ENCODE assay signal across 2 cellular contexts in genomic region chr6:170294813-170295518, GRCh38.
TF ChIP-seq lines count a peak whose summit lies in the region.

No MANE protein-coding gene starts in this region.

TF ChIP-seq in GM23338, 12 proteins besides CTCF, POLR2A, EP300 and RAD21:
- TF ChIP-seq ZNF462 (CRISPR knock-in tag; IDR thresholded peaks at IDR 0.05) = no peak
- TF ChIP-seq STAT1 (IDR thresholded peaks at IDR 0.05; ENCODE audit: unreplicated experiment) = no peak
- TF ChIP-seq EZH2 (IDR thresholded peaks at IDR 0.05; ENCODE audit: low read depth, unreplicated experiment) = peak; percentile 59
- no peak for TF ChIP-seq REST (IDR thresholded peaks at IDR 0.05; ENCODE audit: unreplicated experiment)
- TF ChIP-seq POLR2AphosphoS5 (IDR thresholded peaks at IDR 0.05; ENCODE audit: low read depth) = no peak
- no peak for TF ChIP-seq JUNB (IDR thresholded peaks at IDR 0.05; ENCODE audit: unreplicated experiment)
- no peak for TF ChIP-seq ZNF331 (CRISPR knock-in tag; IDR thresholded peaks at IDR 0.05; ENCODE audit: low read depth)
TF ChIP-seq in GM23338: peak in this region for 1.

TF ChIP-seq in GM12878, 131 proteins besides CTCF, POLR2A, EP300 and RAD21:
- TF ChIP-seq TARDBP (IDR thresholded peaks at IDR 0.05; ENCODE audit: borderline replicate concordance) (no peak), EZH2 (IDR thresholded peaks at IDR 0.05; ENCODE audit: borderline replicate concordance, control insufficient read depth, low read depth, low read length) (0 out of 2 replicates have a peak, but pooled peaks have one; percentile 3)
TF ChIP-seq in GM12878: peak in this region for 1.
